In the genomic region with DNA sequence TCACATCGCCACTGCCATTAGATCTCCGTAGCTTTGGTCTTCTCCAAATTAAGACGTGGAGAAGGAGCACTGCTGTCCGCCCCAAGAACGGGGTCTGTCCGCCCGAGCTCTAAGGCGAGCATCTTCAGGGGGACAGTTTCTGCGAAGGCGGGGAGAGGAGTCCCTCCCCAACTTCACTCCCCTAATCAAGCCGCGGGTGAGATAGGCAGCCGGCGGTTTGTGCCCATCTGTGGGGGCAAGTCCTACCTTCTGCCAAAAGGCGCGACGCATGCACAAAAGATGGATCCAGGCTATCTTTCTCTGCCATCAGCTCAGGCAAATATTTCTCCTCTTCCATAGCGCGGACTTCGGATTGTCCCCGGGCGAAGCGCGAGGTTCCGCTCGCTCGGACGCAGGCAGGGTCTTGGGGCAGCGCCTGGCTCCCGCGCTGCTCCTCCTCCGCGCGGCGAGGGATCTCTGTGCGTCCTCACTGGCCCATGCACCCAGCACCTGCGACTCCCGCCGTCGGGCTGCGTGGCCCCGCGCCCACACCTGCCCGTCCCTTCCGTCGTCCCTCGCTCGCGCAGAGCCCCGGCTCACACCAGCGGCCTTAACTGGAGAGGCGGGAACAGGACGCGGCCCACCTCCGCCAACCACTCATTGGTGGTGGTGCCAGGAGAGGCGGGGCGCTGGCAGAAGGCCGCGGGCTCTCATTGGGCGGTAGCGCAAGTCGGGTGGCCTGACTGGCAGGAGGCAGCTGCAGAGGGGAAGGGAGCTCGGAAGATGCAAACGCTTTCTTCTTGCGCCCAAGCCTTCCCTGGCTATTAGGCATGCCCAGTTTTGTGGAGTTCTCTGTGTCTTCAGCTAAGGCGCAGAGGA, we compare ENCODE assay signal across 8 cellular contexts. TPM values are rescaled to one million over a fixed set of nuclear protein-coding genes. Genes with fewer than 3 reads are reported as not detected.
DNase-seq lines count a peak whose midpoint lies in the region; ATAC-seq and TF ChIP-seq lines count a peak whose summit lies in the region.

A gene (minus strand): TSS at position 614 of the 858 bp plus-strand sequence.

- H3K27me3 ChIP-seq in endocrine pancreas (ENCODE audit: control insufficient read depth, insufficient read depth, low read length) (peaks cover 4% of the 10 kb centered on the region), testis (no peaks in the 10 kb centered on the region)

- H3K4me1 ChIP-seq in ES-I3 (ENCODE audit: insufficient read depth, low read length) (no peaks in the 10 kb centered on the region), endocrine pancreas (ENCODE audit: control insufficient read depth, insufficient read depth, low read length) (peaks cover 3% of the 10 kb centered on the region), testis (no peaks in the 10 kb centered on the region)

- TF ChIP-seq CTCF in GM20000 (IDR thresholded peaks at IDR 0.05; ENCODE audit: extremely low read depth, missing control alignments) (no peak), testis (IDR thresholded peaks at IDR 0.05) (no peak)

- no peaks in the 10 kb centered on the region for H3K9me3 ChIP-seq in ES-I3 (ENCODE audit: control insufficient read depth, insufficient read depth, low read length)
- H3K9me3 ChIP-seq in endocrine pancreas (ENCODE audit: control insufficient read depth, low read length), result no peaks in the 10 kb centered on the region
- H3K9me3 ChIP-seq in testis, result no peaks in the 10 kb centered on the region

- H3K27ac ChIP-seq in testis, result peak within 1 kb of the TSS in 1 of 2 donors; percentile 47

- H3K36me3 ChIP-seq in ES-I3 (ENCODE audit: insufficient read depth, low read length), result no peaks in the 10 kb centered on the region
- no peaks in the 10 kb centered on the region for H3K36me3 ChIP-seq in endocrine pancreas (ENCODE audit: control insufficient read depth, insufficient read depth, low read length)
- no peaks in the 10 kb centered on the region for H3K36me3 ChIP-seq in testis (ENCODE audit: low read depth, missing control alignments)

- H3K4me3 ChIP-seq in endocrine pancreas (ENCODE audit: control insufficient read depth, insufficient read depth, low read length) (peak within 1 kb of the TSS; percentile 66), testis (peak within 1 kb of the TSS; percentile 46 to 52)

- intact Hi-C loops in testis (cut with DNase I; ENCODE audit: low total_unique reads), result no loop called here

- TF ChIP-seq POLR2A in testis (IDR thresholded peaks at IDR 0.05), result no peak

- WGBS in testis, 2 donors, result 1 to 2% methylated on average over 34 to 65 of the region's 66 CpGs

- DNase-seq in GM20000 (ENCODE audit: low spot score) (peak; percentile 87), OCI-M1 (lab: John Stamatoyannopoulos, UW) (peak; percentile 85), mesenteric fat pad (ENCODE audit: low spot score) (peak; percentile 91), testis (peak; percentile 93), RKO (ENCODE audit: low spot score) (no peak)

- H3K9ac ChIP-seq in ES-I3 (ENCODE audit: low read depth, low read length) (peak within 1 kb of the TSS; percentile 71), endocrine pancreas (ENCODE audit: control insufficient read depth, insufficient read depth, low read length) (peak within 1 kb of the TSS; percentile 4)

- ATAC-seq in HG03520 (IDR thresholded peaks at IDR 0.05; ENCODE audit: unreplicated experiment), result peak; percentile 100

RNA-seq across cellular contexts. Expression of the gene that starts here (rescaled TPM):
- not detected for total RNA-seq in mesenteric fat pad
- 1 to 10 TPM; 1.8 to 2.0 TPM for total RNA-seq in testis
- 0.26 TPM for polyA plus RNA-seq in testis (ENCODE audit: insufficient read depth, low read depth, low replicate concordance)

Comparison
In these comparisons a context has a peak if more than half of its experiments do, and no peak if none do; other contexts are left out.
1. Peak in DNase-seq in mesenteric fat pad; RNA of the gene not detected or under 1 TPM.